1 cellular context compared by ENCODE assay signal in the genomic region with DNA sequence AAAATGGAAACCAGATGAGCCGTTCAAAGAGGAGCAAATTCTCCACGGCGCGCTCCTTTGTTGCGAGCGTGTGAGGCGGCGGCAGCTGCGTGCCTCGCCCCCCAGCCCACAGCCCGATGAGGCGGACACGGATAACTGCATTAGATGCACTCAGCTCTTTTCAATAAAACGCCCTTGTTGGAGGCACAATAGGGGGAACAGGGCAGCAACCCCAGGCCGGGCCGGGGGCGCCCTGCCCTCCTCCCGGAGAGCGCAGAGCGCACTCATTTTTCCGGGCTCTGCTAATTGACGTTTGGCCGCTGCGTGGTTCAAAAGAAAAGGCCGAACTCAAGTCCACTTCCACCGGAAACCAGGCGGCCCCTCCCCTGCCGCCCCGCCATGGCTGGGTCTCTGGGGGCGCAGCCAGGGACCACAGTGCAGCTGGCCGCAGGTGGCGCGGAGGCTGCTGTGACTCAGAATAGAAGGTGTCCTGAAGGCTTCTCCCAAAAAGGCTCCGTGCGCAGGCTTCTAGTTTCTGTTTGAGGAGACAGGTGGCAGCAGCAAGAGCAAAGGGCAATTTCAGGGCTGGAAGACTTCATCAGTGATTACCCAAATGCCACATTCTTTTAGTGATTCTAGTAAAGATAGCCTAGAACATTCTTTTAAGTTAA.
TF ChIP-seq lines count a peak whose summit lies in the region.

No MANE protein-coding gene starts in this region.

TF ChIP-seq in HepG2, 621 proteins besides CTCF, POLR2A, EP300 and RAD21 (continued from another document and continues in another):
- TF ChIP-seq HIC2 (CRISPR knock-in tag; IDR thresholded peaks at IDR 0.05; ENCODE audit: low read depth) (0 out of 2 replicates have a peak, but pooled peaks have one; percentile 10), GABPA (IDR thresholded peaks at IDR 0.05; ENCODE audit: low read depth, low read length) (peak; percentile 61), GABPA (CRISPR knock-in tag; IDR thresholded peaks at IDR 0.05; ENCODE audit: low read depth) (peak; percentile 90), HES4 (CRISPR knock-in tag; IDR thresholded peaks at IDR 0.05; ENCODE audit: borderline replicate concordance) (0 out of 2 replicates have a peak, but pooled peaks have one; percentile 51), MXD3 (CRISPR knock-in tag; IDR thresholded peaks at IDR 0.05) (no peak), MEIS2 (CRISPR knock-in tag; IDR thresholded peaks at IDR 0.05) (peak; percentile 83; the same call in 1 of the 2 replicates), GLI4 (CRISPR knock-in tag; IDR thresholded peaks at IDR 0.05; ENCODE audit: borderline replicate concordance) (no peak), TFDP1 (CRISPR knock-in tag; IDR thresholded peaks at IDR 0.05; ENCODE audit: borderline replicate concordance) (peak; percentile 50; the same call in 1 of the 2 replicates), SCMH1 (CRISPR knock-in tag; IDR thresholded peaks at IDR 0.05; ENCODE audit: borderline replicate concordance) (no peak), ZNF749 (CRISPR knock-in tag; IDR thresholded peaks at IDR 0.05; ENCODE audit: borderline replicate concordance) (no peak), CCDC6 (CRISPR knock-in tag; IDR thresholded peaks at IDR 0.05) (no peak), BRCA1 (CRISPR knock-in tag; IDR thresholded peaks at IDR 0.05) (no peak), ZBTB25 (CRISPR knock-in tag; IDR thresholded peaks at IDR 0.05) (no peak; the same call in none of the 2 replicates), ZNF24 (IDR thresholded peaks at IDR 0.05) (no peak; the same call in 1 of the 2 replicates), CENPX (CRISPR knock-in tag; IDR thresholded peaks at IDR 0.05) (no peak), SUZ12 (IDR thresholded peaks at IDR 0.05; ENCODE audit: low read depth, low read length) (no peak), ZNF350 (CRISPR knock-in tag; IDR thresholded peaks at IDR 0.05; ENCODE audit: borderline replicate concordance, low read depth) (peak; percentile 63; the same call in 1 of the 2 replicates), ZNF562 (CRISPR knock-in tag; IDR thresholded peaks at IDR 0.05; ENCODE audit: borderline replicate concordance) (no peak), ARHGAP35 (CRISPR knock-in tag; IDR thresholded peaks at IDR 0.05; ENCODE audit: borderline replicate concordance) (no peak), ZSCAN30 (CRISPR knock-in tag; IDR thresholded peaks at IDR 0.05) (peak; percentile 81; the same call in 1 of the 2 replicates), ATF2 (CRISPR knock-in tag; IDR thresholded peaks at IDR 0.05) (peak; percentile 28; the same call in 1 of the 2 replicates), ZNF576 (CRISPR knock-in tag; IDR thresholded peaks at IDR 0.05) (0 out of 2 replicates have a peak, but pooled peaks have one; percentile 20), HNF4A (CRISPR knock-in tag; IDR thresholded peaks at IDR 0.05) (peak; percentile 85), ZNF10 (CRISPR knock-in tag; IDR thresholded peaks at IDR 0.05; ENCODE audit: borderline replicate concordance, low read depth) (no peak), ZBTB2 (CRISPR knock-in tag; IDR thresholded peaks at IDR 0.05; ENCODE audit: low read depth) (no peak), HOXA5 (CRISPR knock-in tag; IDR thresholded peaks at IDR 0.05) (peak; percentile 63; the same call in 1 of the 2 replicates), SSRP1 (CRISPR knock-in tag; IDR thresholded peaks at IDR 0.05) (no peak), KLF13 (CRISPR knock-in tag; IDR thresholded peaks at IDR 0.05) (no peak), WIZ (CRISPR knock-in tag; IDR thresholded peaks at IDR 0.05) (0 out of 2 replicates have a peak, but pooled peaks have one; percentile 69)
- TF ChIP-seq, protein P1, sequence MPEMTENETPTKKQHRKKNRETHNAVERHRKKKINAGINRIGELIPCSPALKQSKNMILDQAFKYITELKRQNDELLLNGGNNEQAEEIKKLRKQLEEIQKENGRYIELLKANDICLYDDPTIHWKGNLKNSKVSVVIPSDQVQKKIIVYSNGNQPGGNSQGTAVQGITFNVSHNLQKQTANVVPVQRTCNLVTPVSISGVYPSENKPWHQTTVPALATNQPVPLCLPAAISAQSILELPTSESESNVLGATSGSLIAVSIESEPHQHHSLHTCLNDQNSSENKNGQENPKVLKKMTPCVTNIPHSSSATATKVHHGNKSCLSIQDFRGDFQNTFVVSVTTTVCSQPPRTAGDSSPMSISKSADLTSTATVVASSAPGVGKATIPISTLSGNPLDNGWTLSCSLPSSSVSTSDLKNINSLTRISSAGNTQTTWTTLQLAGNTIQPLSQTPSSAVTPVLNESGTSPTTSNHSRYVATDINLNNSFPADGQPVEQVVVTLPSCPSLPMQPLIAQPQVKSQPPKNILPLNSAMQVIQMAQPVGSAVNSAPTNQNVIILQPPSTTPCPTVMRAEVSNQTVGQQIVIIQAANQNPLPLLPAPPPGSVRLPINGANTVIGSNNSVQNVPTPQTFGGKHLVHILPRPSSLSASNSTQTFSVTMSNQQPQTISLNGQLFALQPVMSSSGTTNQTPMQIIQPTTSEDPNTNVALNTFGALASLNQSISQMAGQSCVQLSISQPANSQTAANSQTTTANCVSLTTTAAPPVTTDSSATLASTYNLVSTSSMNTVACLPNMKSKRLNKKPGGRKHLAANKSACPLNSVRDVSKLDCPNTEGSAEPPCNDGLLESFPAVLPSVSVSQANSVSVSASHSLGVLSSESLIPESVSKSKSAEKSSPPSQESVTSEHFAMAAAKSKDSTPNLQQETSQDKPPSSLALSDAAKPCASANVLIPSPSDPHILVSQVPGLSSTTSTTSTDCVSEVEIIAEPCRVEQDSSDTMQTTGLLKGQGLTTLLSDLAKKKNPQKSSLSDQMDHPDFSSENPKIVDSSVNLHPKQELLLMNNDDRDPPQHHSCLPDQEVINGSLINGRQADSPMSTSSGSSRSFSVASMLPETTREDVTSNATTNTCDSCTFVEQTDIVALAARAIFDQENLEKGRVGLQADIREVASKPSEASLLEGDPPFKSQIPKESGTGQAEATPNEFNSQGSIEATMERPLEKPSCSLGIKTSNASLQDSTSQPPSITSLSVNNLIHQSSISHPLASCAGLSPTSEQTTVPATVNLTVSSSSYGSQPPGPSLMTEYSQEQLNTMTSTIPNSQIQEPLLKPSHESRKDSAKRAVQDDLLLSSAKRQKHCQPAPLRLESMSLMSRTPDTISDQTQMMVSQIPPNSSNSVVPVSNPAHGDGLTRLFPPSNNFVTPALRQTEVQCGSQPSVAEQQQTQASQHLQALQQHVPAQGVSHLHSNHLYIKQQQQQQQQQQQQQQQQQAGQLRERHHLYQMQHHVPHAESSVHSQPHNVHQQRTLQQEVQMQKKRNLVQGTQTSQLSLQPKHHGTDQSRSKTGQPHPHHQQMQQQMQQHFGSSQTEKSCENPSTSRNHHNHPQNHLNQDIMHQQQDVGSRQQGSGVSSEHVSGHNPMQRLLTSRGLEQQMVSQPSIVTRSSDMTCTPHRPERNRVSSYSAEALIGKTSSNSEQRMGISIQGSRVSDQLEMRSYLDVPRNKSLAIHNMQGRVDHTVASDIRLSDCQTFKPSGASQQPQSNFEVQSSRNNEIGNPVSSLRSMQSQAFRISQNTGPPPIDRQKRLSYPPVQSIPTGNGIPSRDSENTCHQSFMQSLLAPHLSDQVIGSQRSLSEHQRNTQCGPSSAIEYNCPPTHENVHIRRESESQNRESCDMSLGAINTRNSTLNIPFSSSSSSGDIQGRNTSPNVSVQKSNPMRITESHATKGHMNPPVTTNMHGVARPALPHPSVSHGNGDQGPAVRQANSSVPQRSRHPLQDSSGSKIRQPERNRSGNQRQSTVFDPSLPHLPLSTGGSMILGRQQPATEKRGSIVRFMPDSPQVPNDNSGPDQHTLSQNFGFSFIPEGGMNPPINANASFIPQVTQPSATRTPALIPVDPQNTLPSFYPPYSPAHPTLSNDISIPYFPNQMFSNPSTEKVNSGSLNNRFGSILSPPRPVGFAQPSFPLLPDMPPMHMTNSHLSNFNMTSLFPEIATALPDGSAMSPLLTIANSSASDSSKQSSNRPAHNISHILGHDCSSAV (CRISPR knock-in tag; IDR thresholded peaks at IDR 0.05; ENCODE audit: borderline replicate concordance): no peak
- TF ChIP-seq, protein P2, sequence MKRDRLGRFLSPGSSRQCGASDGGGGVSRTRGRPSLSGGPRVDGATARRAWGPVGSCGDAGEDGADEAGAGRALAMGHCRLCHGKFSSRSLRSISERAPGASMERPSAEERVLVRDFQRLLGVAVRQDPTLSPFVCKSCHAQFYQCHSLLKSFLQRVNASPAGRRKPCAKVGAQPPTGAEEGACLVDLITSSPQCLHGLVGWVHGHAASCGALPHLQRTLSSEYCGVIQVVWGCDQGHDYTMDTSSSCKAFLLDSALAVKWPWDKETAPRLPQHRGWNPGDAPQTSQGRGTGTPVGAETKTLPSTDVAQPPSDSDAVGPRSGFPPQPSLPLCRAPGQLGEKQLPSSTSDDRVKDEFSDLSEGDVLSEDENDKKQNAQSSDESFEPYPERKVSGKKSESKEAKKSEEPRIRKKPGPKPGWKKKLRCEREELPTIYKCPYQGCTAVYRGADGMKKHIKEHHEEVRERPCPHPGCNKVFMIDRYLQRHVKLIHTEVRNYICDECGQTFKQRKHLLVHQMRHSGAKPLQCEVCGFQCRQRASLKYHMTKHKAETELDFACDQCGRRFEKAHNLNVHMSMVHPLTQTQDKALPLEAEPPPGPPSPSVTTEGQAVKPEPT (CRISPR knock-in tag; IDR thresholded peaks at IDR 0.05; ENCODE audit: low read depth): no peak
- TF ChIP-seq, protein P3, sequence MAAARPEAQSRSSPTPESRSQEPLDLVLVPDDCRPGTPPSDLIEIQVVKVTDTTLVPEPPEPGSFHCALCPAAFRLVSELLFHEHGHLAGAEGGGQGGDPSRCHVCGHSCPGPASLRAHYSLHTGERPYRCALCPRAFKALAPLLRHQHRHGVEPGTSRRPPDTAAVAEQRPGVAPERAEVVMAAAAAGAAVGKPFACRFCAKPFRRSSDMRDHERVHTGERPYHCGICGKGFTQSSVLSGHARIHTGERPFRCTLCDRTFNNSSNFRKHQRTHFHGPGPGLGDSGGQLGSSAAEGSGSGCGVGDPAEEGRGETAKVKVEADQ (CRISPR knock-in tag; IDR thresholded peaks at IDR 0.05; ENCODE audit: borderline replicate concordance): no peak
- TF ChIP-seq, protein P4, sequence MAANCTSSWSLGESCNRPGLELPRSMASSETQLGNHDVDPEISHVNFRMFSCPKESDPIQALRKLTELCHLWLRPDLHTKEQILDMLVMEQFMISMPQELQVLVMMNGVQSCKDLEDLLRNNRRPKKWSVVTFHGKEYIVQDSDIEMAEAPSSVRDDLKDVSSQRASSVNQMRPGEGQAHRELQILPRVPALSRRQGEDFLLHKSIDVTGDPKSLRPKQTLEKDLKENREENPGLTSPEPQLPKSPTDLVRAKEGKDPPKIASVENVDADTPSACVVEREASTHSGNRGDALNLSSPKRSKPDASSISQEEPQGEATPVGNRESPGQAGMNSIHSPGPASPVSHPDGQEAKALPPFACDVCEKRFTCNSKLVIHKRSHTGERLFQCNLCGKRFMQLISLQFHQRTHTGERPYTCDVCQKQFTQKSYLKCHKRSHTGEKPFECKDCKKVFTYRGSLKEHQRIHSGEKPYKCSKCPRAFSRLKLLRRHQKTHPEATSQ (CRISPR knock-in tag; IDR thresholded peaks at IDR 0.05; ENCODE audit: borderline replicate concordance): no peak
